Comparison of ENCODE assay signal across 1 cellular context in the genomic region with DNA sequence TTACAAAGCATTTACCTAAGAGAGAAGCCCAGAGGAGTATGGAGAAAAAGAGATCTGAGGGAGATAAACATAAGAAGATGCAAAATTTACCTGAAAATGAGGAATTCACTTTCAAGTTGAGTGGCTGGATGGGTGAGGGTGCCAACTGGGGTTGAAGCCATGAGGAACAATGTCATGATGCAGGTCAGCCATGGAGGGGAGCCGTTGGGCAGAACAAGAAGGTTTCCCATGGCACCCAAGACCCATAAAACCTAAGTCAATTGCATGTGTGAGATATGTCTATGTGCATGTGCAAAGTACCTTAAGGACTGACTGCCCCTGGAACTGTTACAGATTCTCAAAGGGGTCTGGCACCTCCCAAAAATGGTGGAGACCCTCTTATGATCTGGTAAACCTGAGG.
TF ChIP-seq lines count a peak whose summit lies in the region.

No MANE protein-coding gene starts in this region.

TF ChIP-seq in GM23338, 12 proteins besides CTCF, POLR2A, EP300 and RAD21 (continued from another document):
- TF ChIP-seq, protein P1, sequence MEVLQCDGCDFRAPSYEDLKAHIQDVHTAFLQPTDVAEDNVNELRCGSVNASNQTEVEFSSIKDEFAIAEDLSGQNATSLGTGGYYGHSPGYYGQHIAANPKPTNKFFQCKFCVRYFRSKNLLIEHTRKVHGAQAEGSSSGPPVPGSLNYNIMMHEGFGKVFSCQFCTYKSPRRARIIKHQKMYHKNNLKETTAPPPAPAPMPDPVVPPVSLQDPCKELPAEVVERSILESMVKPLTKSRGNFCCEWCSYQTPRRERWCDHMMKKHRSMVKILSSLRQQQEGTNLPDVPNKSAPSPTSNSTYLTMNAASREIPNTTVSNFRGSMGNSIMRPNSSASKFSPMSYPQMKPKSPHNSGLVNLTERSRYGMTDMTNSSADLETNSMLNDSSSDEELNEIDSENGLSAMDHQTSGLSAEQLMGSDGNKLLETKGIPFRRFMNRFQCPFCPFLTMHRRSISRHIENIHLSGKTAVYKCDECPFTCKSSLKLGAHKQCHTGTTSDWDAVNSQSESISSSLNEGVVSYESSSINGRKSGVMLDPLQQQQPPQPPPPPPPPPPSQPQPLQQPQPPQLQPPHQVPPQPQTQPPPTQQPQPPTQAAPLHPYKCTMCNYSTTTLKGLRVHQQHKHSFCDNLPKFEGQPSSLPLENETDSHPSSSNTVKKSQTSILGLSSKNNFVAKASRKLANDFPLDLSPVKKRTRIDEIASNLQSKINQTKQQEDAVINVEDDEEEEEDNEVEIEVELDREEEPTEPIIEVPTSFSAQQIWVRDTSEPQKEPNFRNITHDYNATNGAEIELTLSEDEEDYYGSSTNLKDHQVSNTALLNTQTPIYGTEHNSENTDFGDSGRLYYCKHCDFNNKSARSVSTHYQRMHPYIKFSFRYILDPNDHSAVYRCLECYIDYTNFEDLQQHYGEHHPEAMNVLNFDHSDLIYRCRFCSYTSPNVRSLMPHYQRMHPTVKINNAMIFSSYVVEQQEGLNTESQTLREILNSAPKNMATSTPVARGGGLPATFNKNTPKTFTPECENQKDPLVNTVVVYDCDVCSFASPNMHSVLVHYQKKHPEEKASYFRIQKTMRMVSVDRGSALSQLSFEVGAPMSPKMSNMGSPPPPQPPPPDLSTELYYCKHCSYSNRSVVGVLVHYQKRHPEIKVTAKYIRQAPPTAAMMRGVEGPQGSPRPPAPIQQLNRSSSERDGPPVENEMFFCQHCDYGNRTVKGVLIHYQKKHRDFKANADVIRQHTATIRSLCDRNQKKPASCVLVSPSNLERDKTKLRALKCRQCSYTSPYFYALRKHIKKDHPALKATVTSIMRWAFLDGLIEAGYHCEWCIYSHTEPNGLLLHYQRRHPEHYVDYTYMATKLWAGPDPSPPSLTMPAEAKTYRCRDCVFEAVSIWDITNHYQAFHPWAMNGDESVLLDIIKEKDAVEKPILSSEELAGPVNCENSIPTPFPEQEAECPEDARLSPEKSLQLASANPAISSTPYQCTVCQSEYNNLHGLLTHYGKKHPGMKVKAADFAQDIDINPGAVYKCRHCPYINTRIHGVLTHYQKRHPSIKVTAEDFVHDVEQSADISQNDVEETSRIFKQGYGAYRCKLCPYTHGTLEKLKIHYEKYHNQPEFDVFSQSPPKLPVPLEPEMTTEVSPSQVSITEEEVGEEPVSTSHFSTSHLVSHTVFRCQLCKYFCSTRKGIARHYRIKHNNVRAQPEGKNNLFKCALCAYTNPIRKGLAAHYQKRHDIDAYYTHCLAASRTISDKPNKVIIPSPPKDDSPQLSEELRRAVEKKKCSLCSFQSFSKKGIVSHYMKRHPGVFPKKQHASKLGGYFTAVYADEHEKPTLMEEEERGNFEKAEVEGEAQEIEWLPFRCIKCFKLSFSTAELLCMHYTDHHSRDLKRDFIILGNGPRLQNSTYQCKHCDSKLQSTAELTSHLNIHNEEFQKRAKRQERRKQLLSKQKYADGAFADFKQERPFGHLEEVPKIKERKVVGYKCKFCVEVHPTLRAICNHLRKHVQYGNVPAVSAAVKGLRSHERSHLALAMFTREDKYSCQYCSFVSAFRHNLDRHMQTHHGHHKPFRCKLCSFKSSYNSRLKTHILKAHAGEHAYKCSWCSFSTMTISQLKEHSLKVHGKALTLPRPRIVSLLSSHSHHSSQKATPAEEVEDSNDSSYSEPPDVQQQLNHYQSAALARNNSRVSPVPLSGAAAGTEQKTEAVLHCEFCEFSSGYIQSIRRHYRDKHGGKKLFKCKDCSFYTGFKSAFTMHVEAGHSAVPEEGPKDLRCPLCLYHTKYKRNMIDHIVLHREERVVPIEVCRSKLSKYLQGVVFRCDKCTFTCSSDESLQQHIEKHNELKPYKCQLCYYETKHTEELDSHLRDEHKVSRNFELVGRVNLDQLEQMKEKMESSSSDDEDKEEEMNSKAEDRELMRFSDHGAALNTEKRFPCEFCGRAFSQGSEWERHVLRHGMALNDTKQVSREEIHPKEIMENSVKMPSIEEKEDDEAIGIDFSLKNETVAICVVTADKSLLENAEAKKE (CRISPR knock-in tag; IDR thresholded peaks at IDR 0.05), result no peak
- TF ChIP-seq, protein P2, sequence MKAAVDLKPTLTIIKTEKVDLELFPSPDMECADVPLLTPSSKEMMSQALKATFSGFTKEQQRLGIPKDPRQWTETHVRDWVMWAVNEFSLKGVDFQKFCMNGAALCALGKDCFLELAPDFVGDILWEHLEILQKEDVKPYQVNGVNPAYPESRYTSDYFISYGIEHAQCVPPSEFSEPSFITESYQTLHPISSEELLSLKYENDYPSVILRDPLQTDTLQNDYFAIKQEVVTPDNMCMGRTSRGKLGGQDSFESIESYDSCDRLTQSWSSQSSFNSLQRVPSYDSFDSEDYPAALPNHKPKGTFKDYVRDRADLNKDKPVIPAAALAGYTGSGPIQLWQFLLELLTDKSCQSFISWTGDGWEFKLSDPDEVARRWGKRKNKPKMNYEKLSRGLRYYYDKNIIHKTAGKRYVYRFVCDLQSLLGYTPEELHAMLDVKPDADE (IDR thresholded peaks at IDR 0.05), result no peak
- TF ChIP-seq EZH2 (IDR thresholded peaks at IDR 0.05; ENCODE audit: low read depth, unreplicated experiment) (no peak), CREB1 (CRISPR knock-in tag; IDR thresholded peaks at IDR 0.05; ENCODE audit: low read depth) (no peak), JUNB (IDR thresholded peaks at IDR 0.05; ENCODE audit: unreplicated experiment) (no peak), POLR2AphosphoS5 (IDR thresholded peaks at IDR 0.05; ENCODE audit: low read depth) (no peak)
- TF ChIP-seq, protein P3, sequence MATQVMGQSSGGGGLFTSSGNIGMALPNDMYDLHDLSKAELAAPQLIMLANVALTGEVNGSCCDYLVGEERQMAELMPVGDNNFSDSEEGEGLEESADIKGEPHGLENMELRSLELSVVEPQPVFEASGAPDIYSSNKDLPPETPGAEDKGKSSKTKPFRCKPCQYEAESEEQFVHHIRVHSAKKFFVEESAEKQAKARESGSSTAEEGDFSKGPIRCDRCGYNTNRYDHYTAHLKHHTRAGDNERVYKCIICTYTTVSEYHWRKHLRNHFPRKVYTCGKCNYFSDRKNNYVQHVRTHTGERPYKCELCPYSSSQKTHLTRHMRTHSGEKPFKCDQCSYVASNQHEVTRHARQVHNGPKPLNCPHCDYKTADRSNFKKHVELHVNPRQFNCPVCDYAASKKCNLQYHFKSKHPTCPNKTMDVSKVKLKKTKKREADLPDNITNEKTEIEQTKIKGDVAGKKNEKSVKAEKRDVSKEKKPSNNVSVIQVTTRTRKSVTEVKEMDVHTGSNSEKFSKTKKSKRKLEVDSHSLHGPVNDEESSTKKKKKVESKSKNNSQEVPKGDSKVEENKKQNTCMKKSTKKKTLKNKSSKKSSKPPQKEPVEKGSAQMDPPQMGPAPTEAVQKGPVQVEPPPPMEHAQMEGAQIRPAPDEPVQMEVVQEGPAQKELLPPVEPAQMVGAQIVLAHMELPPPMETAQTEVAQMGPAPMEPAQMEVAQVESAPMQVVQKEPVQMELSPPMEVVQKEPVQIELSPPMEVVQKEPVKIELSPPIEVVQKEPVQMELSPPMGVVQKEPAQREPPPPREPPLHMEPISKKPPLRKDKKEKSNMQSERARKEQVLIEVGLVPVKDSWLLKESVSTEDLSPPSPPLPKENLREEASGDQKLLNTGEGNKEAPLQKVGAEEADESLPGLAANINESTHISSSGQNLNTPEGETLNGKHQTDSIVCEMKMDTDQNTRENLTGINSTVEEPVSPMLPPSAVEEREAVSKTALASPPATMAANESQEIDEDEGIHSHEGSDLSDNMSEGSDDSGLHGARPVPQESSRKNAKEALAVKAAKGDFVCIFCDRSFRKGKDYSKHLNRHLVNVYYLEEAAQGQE (IDR thresholded peaks at IDR 0.05; ENCODE audit: unreplicated experiment), result no peak
